28 cellular contexts compared by ENCODE assay signal in the genomic region with DNA sequence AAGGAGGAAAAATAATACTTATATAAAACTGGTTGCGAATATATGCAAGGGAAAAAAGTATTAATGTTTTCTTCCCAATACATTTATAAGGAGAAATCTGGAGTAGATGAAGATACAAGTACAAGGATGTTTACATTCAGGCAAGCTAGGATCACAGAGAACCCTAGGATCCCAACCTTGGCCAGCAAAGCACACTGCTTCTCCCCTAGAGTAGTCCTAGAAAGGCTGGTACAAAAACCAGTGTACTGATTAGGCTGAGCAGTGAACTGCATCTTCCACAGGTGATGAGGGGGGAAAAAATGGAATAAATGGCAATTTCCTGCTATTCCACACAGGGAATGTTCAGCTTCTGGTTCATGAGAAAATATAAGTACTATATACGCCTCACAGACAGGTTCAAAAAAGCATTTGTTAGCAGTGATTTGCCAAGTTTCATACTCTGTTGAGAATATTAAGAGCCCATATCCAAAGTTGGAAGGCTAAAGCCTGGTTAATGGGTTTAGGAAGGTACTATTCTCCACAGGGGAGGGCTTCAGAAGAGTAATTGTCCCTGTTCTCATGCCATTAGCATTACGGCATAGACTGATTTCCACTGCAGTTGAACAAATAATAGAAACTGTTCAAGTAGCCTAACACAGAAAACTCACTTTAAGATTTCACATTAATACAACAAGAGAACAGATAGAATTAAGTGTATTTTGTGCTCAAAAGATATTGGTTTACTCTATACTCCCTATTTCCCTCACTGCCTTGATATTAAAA. TPM values are rescaled to one million over a fixed set of nuclear protein-coding genes. Genes with fewer than 3 reads are reported as not detected.
A peak's percentile ranks its signal among the peaks of the same experiment; 100 is the strongest.
DNase-seq lines count a peak whose midpoint lies in the region; ATAC-seq and TF ChIP-seq lines count a peak whose summit lies in the region.
"Had no signal": no experiment of that assay in that cellular context is flagged by ENCODE, and none has a peak within 500 bp of the region (broad histone marks: within the 10 kb centered on the region; RNA-seq: fewer than 3 reads in every experiment).

No MANE protein-coding gene starts in this region.

- H3K9me3 Mint-ChIP-seq in activated T-cell treated with anti-CD3 and anti-CD28 coated beads, Interleukin-2, amount 50 U/mL, for 72 hours: no peaks in the 10 kb centered on the region
- no peaks in the 10 kb centered on the region for H3K9me3 Mint-ChIP-seq in CD8-positive, alpha-beta memory T cell
- H3K9me3 Mint-ChIP-seq in activated CD4-positive, alpha-beta memory T cell treated with anti-CD3 and anti-CD28 coated beads, Interleukin-2, amount 10 ng/mL, durations not matched to agents 7 days and 5 days: no peaks in the 10 kb centered on the region
- H3K9me3 Mint-ChIP-seq in nephron: no peaks in the 10 kb centered on the region
- H3K9me3 Mint-ChIP-seq: T-helper 1 cell treated with Interleukin-12 subunit alpha and Interleukin-12 subunit beta and Interleukin-4 antibody, amounts not matched to agents 30 μg/mL and 1 μg/mL, for 36 hours had no signal

- POLR2A ChIA-PET in CD8-positive, alpha-beta memory T cell (lab: Charles Lee): no interaction called here
- POLR2A ChIA-PET in activated CD4-positive, alpha-beta memory T cell treated with anti-CD3 and anti-CD28 coated beads, Interleukin-2, amount 10 ng/mL, durations not matched to agents 7 days and 5 days (lab: Charles Lee): interaction anchor here (0.5 to 1.7 kb wide), 5 partner anchors 10 to 81 kb away, joined by 3 to 6 read pairs (median 3); a partner anchor contains a TSS

- DNase-seq in activated T-cell treated with anti-CD3 and anti-CD28 coated beads, Interleukin-2, amount 50 U/mL, for 72 hours: no peak
- DNase-seq in activated T-cell treated with anti-CD3 and anti-CD28 coated beads, Interleukin-2, amount 50 U/mL, for 48 hours: no peak
- DNase-seq in CD8-positive, alpha-beta memory T cell: no peak
- DNase-seq in activated CD4-positive, alpha-beta memory T cell treated with anti-CD3 and anti-CD28 coated beads, Interleukin-2, amount 10 ng/mL, durations not matched to agents 7 days and 5 days: no peak
- DNase-seq in KBM-7: no peak
- DNase-seq in NCI-H146 (lab: John Stamatoyannopoulos, UW): no peak
- DNase-seq in NCI-H82 treated with DMSO at 0.1 percent for 48 hours (lab: John Stamatoyannopoulos, UW; ENCODE audit: unreplicated experiment): no peak
- DNase-seq: BE2C; central memory CD4-positive, alpha-beta T cell; head of caudate nucleus; left ventricle myocardium superior; MM.1S; NCI-H1105 treated with DMSO at 0.1 percent for 48 hours; NCI-H2029; NCI-H2227 treated with DMSO at 0.1 percent for 48 hours; NCI-H526; PC-9; stimulated activated CD8-positive, alpha-beta memory T cell treated with anti-CD3 and anti-CD28 coated beads, Interleukin-4, amount 100 ng/mL, for 48 hours; tibial artery had no signal

- H3K9me3 ChIP-seq in CD8-positive, alpha-beta memory T cell (ENCODE audit: low read length): no peaks in the 10 kb centered on the region
- H3K9me3 ChIP-seq: BE2C, tibial artery, vagina had no signal

- H3K27me3 ChIP-seq in CD8-positive, alpha-beta memory T cell (ENCODE audit: insufficient read depth, low read length, poor library complexity, severe bottlenecking): no peaks in the 10 kb centered on the region
- H3K27me3 ChIP-seq: BE2C, tibial artery, vagina had no signal

- CTCF ChIA-PET in CD8-positive, alpha-beta memory T cell (lab: Charles Lee): no interaction called here
- CTCF ChIA-PET in activated CD4-positive, alpha-beta memory T cell treated with anti-CD3 and anti-CD28 coated beads, Interleukin-2, amount 10 ng/mL, durations not matched to agents 7 days and 5 days (lab: Charles Lee): interaction anchor here (0.6 kb wide), 1 partner anchor 74 kb away, joined by 3 read pairs; no protein-coding TSS in a partner anchor

- peak overlapping the region in 1 of 2 donors; percentile 37 for H3K4me3 Mint-ChIP-seq in activated T-cell treated with anti-CD3 and anti-CD28 coated beads, Interleukin-2, amount 50 U/mL, for 72 hours
- H3K4me3 Mint-ChIP-seq in CD8-positive, alpha-beta memory T cell: no peak overlapping the region
- no peak overlapping the region for H3K4me3 Mint-ChIP-seq in activated CD4-positive, alpha-beta memory T cell treated with anti-CD3 and anti-CD28 coated beads, Interleukin-2, amount 10 ng/mL, durations not matched to agents 7 days and 5 days
- no peak overlapping the region for H3K4me3 Mint-ChIP-seq in nephron
- H3K4me3 Mint-ChIP-seq: T-helper 1 cell treated with Interleukin-12 subunit alpha and Interleukin-12 subunit beta and Interleukin-4 antibody, amounts not matched to agents 30 μg/mL and 1 μg/mL, for 36 hours had no signal

- peaks cover 15 to 17% of the 10 kb centered on the region in 2 donors for H3K36me3 Mint-ChIP-seq in activated T-cell treated with anti-CD3 and anti-CD28 coated beads, Interleukin-2, amount 50 U/mL, for 72 hours (ENCODE audit: insufficient read depth in 2 of 2)
- H3K36me3 Mint-ChIP-seq in CD8-positive, alpha-beta memory T cell: peaks cover 4 to 67% (median 13%) of the 10 kb centered on the region in 3 donors
- peaks cover 63% of the 10 kb centered on the region for H3K36me3 Mint-ChIP-seq in activated CD4-positive, alpha-beta memory T cell treated with anti-CD3 and anti-CD28 coated beads, Interleukin-2, amount 10 ng/mL, durations not matched to agents 7 days and 5 days (ENCODE audit: low read depth)
- H3K36me3 Mint-ChIP-seq in nephron (ENCODE audit: low read depth): peaks cover 64% of the 10 kb centered on the region

- in situ Hi-C loops in KBM-7 (cut with MboI; ENCODE audit: low pct_unique_long_range_greater_than_20kb, low sequenced_read_pairs): no loop called here

- peaks cover 25% of the 10 kb centered on the region for H3K36me3 ChIP-seq in CD8-positive, alpha-beta memory T cell (ENCODE audit: insufficient read depth, low read length)

- H3K4me1 ChIP-seq in CD8-positive, alpha-beta memory T cell (ENCODE audit: insufficient read depth, low read length): no peaks in the 10 kb centered on the region
- H3K4me1 ChIP-seq: BE2C, tibial artery, vagina had no signal

- TF ChIP-seq CTCF in nephron (IDR thresholded peaks at IDR 0.05; ENCODE audit: unreplicated experiment in 3 of 3): no peak

- H3K27me3 Mint-ChIP-seq in activated T-cell treated with anti-CD3 and anti-CD28 coated beads, Interleukin-2, amount 50 U/mL, for 72 hours (ENCODE audit: low read depth): no peaks in the 10 kb centered on the region
- H3K27me3 Mint-ChIP-seq in CD8-positive, alpha-beta memory T cell: no peaks in the 10 kb centered on the region
- no peaks in the 10 kb centered on the region for H3K27me3 Mint-ChIP-seq in activated CD4-positive, alpha-beta memory T cell treated with anti-CD3 and anti-CD28 coated beads, Interleukin-2, amount 10 ng/mL, durations not matched to agents 7 days and 5 days
- no peaks in the 10 kb centered on the region for H3K27me3 Mint-ChIP-seq in nephron (ENCODE audit: low read depth)
- H3K27me3 Mint-ChIP-seq: progenitor cell of endocrine pancreas had no signal

- peak overlapping the region; percentile 89 for H3K27ac Mint-ChIP-seq in activated T-cell treated with anti-CD3 and anti-CD28 coated beads, Interleukin-2, amount 50 U/mL, for 72 hours
- peak overlapping the region in 7 of 8 donors; percentile 10 to 68 (median 43) for H3K27ac Mint-ChIP-seq in CD8-positive, alpha-beta memory T cell
- H3K27ac Mint-ChIP-seq in activated CD4-positive, alpha-beta memory T cell treated with anti-CD3 and anti-CD28 coated beads, Interleukin-2, amount 10 ng/mL, durations not matched to agents 7 days and 5 days: peak overlapping the region; percentile 9
- peak overlapping the region; percentile 17 to 78 (median 41) for H3K27ac Mint-ChIP-seq in nephron

- peaks cover 55% of the 10 kb centered on the region for H3K4me1 Mint-ChIP-seq in activated T-cell treated with anti-CD3 and anti-CD28 coated beads, Interleukin-2, amount 50 U/mL, for 72 hours (ENCODE audit: low read depth)
- peaks cover 0 to 4% (median 0%) of the 10 kb centered on the region in 3 donors for H3K4me1 Mint-ChIP-seq in CD8-positive, alpha-beta memory T cell
- H3K4me1 Mint-ChIP-seq in activated CD4-positive, alpha-beta memory T cell treated with anti-CD3 and anti-CD28 coated beads, Interleukin-2, amount 10 ng/mL, durations not matched to agents 7 days and 5 days: peaks cover 22% of the 10 kb centered on the region
- no peaks in the 10 kb centered on the region for H3K4me1 Mint-ChIP-seq in nephron

- H3K4me3 ChIP-seq in CD8-positive, alpha-beta memory T cell (ENCODE audit: low read length): no peak overlapping the region
- H3K4me3 ChIP-seq: GM12878, PC-9, SK-N-MC, tibial artery, vagina had no signal

- no peak for ATAC-seq in activated T-cell treated with anti-CD3 and anti-CD28 coated beads, Interleukin-2, amount 50 U/mL, for 72 hours (replicated peaks in 1 of 2)
- ATAC-seq: esophagus mucosa, GM12878, left ventricle myocardium superior, sciatic nerve had no signal

- H3K27ac ChIP-seq in CD8-positive, alpha-beta memory T cell (ENCODE audit: low read depth, low read length): no peak overlapping the region
- H3K27ac ChIP-seq: KMS-11, PC-9, SK-N-MC, tibial artery, vagina had no signal

RNA-seq across cellular contexts. Expression of a gene that starts 10.4 kb away (rescaled TPM):
- total RNA-seq in activated T-cell treated with anti-CD3 and anti-CD28 coated beads, Interleukin-2, amount 50 U/mL, for 72 hours: 1 to 10 TPM; 3.6 to 4.0 TPM
- total RNA-seq in CD8-positive, alpha-beta memory T cell: 1 to 10 TPM; 3.6 to 5.2 TPM
- 3.9 TPM for polyA plus RNA-seq in CD8-positive, alpha-beta memory T cell
- total RNA-seq in activated CD4-positive, alpha-beta memory T cell treated with anti-CD3 and anti-CD28 coated beads, Interleukin-2, amount 10 ng/mL, durations not matched to agents 7 days and 5 days: 1 to 10 TPM; 4.0 to 4.1 TPM

RNA-seq across cellular contexts. Expression of a gene that starts 14.3 kb away (rescaled TPM):
- 10 to 100 TPM; 16.1 to 16.7 TPM for total RNA-seq in activated T-cell treated with anti-CD3 and anti-CD28 coated beads, Interleukin-2, amount 50 U/mL, for 72 hours
- total RNA-seq in CD8-positive, alpha-beta memory T cell: 10 to 100 TPM; 26.7 to 27.7 TPM
- polyA plus RNA-seq in CD8-positive, alpha-beta memory T cell: 14.8 TPM
- total RNA-seq in activated CD4-positive, alpha-beta memory T cell treated with anti-CD3 and anti-CD28 coated beads, Interleukin-2, amount 10 ng/mL, durations not matched to agents 7 days and 5 days: 10 to 100 TPM; 17.6 to 17.9 TPM

RNA-seq across cellular contexts. Expression of a gene that starts 47.5 kb away (rescaled TPM):
- 100 to 1,000 TPM; 120 to 134 TPM for total RNA-seq in activated T-cell treated with anti-CD3 and anti-CD28 coated beads, Interleukin-2, amount 50 U/mL, for 72 hours
- total RNA-seq in CD8-positive, alpha-beta memory T cell: 100 to 1,000 TPM; 132 to 133 TPM
- polyA plus RNA-seq in CD8-positive, alpha-beta memory T cell: 134 TPM
- total RNA-seq in activated CD4-positive, alpha-beta memory T cell treated with anti-CD3 and anti-CD28 coated beads, Interleukin-2, amount 10 ng/mL, durations not matched to agents 7 days and 5 days: 100 to 1,000 TPM; 132 to 139 TPM

Comparison
In these comparisons a context has a peak if more than half of its experiments do, and no peak if none do; other contexts are left out.
1. H3K27ac Mint-ChIP-seq: peak in every context shown above with its lines; median percentile 89 in activated T-cell treated with anti-CD3 and anti-CD28 coated beads, Interleukin-2, amount 50 U/mL, for 72 hours; 43 in CD8-positive, alpha-beta memory T cell; 41 in nephron; 9 in activated CD4-positive, alpha-beta memory T cell treated with anti-CD3 and anti-CD28 coated beads, Interleukin-2, amount 10 ng/mL, durations not matched to agents 7 days and 5 days.